9 cellular contexts compared by ENCODE assay signal in the genomic region with DNA sequence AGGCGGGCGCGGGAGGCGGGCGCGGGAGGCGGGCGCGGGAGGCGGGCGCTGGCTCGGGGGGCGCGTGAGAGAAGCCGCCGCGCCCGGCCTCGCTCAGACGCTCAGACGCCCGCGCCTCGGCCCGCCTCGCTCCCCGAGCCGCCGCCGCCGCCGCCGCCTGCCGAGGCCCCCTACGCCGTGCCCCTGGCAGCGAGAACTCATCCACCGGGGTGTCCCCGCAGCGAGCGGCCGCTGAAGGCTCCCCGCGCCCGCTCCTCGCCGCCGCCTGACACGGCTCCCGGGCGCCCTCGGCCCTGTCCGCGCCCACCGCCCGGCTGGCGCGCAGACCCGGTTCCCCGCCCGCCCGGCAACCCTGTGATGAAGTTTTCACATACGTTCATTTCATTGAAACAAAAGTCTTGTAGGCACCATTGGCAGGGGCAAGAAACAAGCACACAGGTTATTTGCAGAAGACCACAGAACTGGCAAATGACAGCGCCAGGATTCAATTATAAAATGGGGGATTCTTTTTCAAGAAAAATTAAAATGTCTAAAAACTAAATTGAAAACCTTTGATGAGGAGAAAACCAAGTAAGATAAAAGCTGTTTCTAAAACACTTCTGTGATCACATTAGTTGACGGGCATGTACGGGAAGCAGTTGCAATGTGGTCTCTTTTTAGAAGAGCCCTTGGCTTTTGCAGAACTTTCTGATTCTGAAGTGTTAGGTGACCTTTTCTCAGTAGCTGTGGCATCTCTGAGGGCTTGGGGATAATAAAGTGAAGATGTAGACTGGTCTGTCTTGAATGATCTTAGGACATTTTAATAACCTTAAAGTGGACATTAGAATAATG. TPM values are rescaled to one million over a fixed set of nuclear protein-coding genes. Genes with fewer than 3 reads are reported as not detected.
DNase-seq lines count a peak whose midpoint lies in the region; ATAC-seq, FAIRE-seq and TF ChIP-seq lines count a peak whose summit lies in the region.
"Had no signal": no experiment of that assay in that cellular context is flagged by ENCODE, and none has a peak within 500 bp of the region (broad histone marks: within the 10 kb centered on the region; RNA-seq: fewer than 3 reads in every experiment).

No MANE protein-coding gene starts in this region.

- H3K27me3 ChIP-seq in heart left ventricle (peaks cover 0 to 64% (median 11%) of the 10 kb centered on the region in 9 donors), small intestine (ENCODE audit: control insufficient read depth in 2 of 2, insufficient read depth in 2 of 2, low read length in 2 of 2) (peaks cover 0 to 16% of the 10 kb centered on the region in 2 donors)

- peak overlapping the region; percentile 7 for H3K4me3 Mint-ChIP-seq in T-helper 1 cell treated with Interleukin-12 subunit alpha and Interleukin-12 subunit beta and Interleukin-4 antibody, amounts not matched to agents 30 μg/mL and 1 μg/mL, for 36 hours
- H3K4me3 Mint-ChIP-seq in T-helper 17 cell, result peak overlapping the region; percentile 33

- H3K27ac ChIP-seq in heart left ventricle (no peak overlapping the region), small intestine (ENCODE audit: low read depth in 1 of 2, low read length in 1 of 2) (no peak overlapping the region)

- H3K36me3 Mint-ChIP-seq in T-helper 1 cell treated with Interleukin-12 subunit alpha and Interleukin-12 subunit beta and Interleukin-4 antibody, amounts not matched to agents 30 μg/mL and 1 μg/mL, for 36 hours (ENCODE audit: low read depth), result no peaks in the 10 kb centered on the region
- peaks cover 6% of the 10 kb centered on the region for H3K36me3 Mint-ChIP-seq in T-helper 17 cell (ENCODE audit: low read depth)

- H3K4me1 ChIP-seq in heart left ventricle (peaks cover 0 to 4% (median 0%) of the 10 kb centered on the region in 12 donors), small intestine (ENCODE audit: control insufficient read depth in 2 of 2, insufficient read depth in 1 of 2, low read depth in 1 of 2, low read length in 1 of 2) (no peaks in the 10 kb centered on the region)

- intact Hi-C loops in heart left ventricle (cut with DNase I), result no loop called here

- peak overlapping the region in 7 of 12 donors; percentile 26 to 48 (median 35) for H3K4me3 ChIP-seq in heart left ventricle
- peak overlapping the region; percentile 34 for H3K4me3 ChIP-seq in retinal pigment epithelial cell (ENCODE audit: low read length)
- peak overlapping the region in 1 of 2 donors; percentile 19 for H3K4me3 ChIP-seq in small intestine (ENCODE audit: low read depth in 1 of 2, low read length in 2 of 2)

- WGBS in heart left ventricle, 4 donors, result 3 to 9% (median 5%) methylated on average over 19 to 63 of the region's 66 CpGs
- 4 to 7% (median 5%) methylated on average over 37 to 55 of the region's 66 CpGs for WGBS in small intestine, 3 donors

- no peak for TF ChIP-seq POLR2A in heart left ventricle (IDR thresholded peaks at IDR 0.05)

- ATAC-seq in T-helper 17 cell, result no peak
- ATAC-seq in heart left ventricle, result peak in 1 of 4 donors; percentile 45
- ATAC-seq in HG03039 (IDR thresholded peaks at IDR 0.05; ENCODE audit: unreplicated experiment), result no peak
- no peak for ATAC-seq in GM18520 (IDR thresholded peaks at IDR 0.05; ENCODE audit: unreplicated experiment)

- H3K36me3 ChIP-seq in heart left ventricle, result no peaks in the 10 kb centered on the region
- no peaks in the 10 kb centered on the region for H3K36me3 ChIP-seq in small intestine (ENCODE audit: control insufficient read depth in 2 of 2, insufficient read depth in 2 of 2, low read length in 2 of 2)

- H3K27ac Mint-ChIP-seq in T-helper 1 cell treated with Interleukin-12 subunit alpha and Interleukin-12 subunit beta and Interleukin-4 antibody, amounts not matched to agents 30 μg/mL and 1 μg/mL, for 36 hours, result no peak overlapping the region
- H3K27ac Mint-ChIP-seq in T-helper 17 cell, result no peak overlapping the region

- peaks cover 8% of the 10 kb centered on the region for H3K4me1 Mint-ChIP-seq in T-helper 1 cell treated with Interleukin-12 subunit alpha and Interleukin-12 subunit beta and Interleukin-4 antibody, amounts not matched to agents 30 μg/mL and 1 μg/mL, for 36 hours (ENCODE audit: low read depth)
- peaks cover 5% of the 10 kb centered on the region for H3K4me1 Mint-ChIP-seq in T-helper 17 cell

- no peak for FAIRE-seq in small intestine (lab: Jason Lieb, UNC)

- TF ChIP-seq CTCF in heart left ventricle (IDR thresholded peaks at IDR 0.05) (no peak), retinal pigment epithelial cell (conservative IDR thresholded peaks at IDR 0.05; ENCODE audit: low read depth, low read length) (no peak)

- DNase-seq in T-helper 1 cell (no peak), T-helper 17 cell (no peak), heart left ventricle (no peak), retinal pigment epithelial cell (ENCODE audit: low read depth) (no peak), small intestine (no peak)
- DNase-seq: stimulated activated CD8-positive, alpha-beta memory T cell treated with anti-CD3 and anti-CD28 coated beads, Interleukin-4, amount 100 ng/mL, for 48 hours had no signal

- peaks cover 78% of the 10 kb centered on the region for H3K27me3 Mint-ChIP-seq in T-helper 1 cell treated with Interleukin-12 subunit alpha and Interleukin-12 subunit beta and Interleukin-4 antibody, amounts not matched to agents 30 μg/mL and 1 μg/mL, for 36 hours (ENCODE audit: low read depth)
- H3K27me3 Mint-ChIP-seq in T-helper 17 cell, result peaks cover 81% of the 10 kb centered on the region

- H3K9me3 Mint-ChIP-seq in T-helper 1 cell treated with Interleukin-12 subunit alpha and Interleukin-12 subunit beta and Interleukin-4 antibody, amounts not matched to agents 30 μg/mL and 1 μg/mL, for 36 hours, result no peaks in the 10 kb centered on the region

- no peaks in the 10 kb centered on the region for H3K9me3 ChIP-seq in T-helper 17 cell (ENCODE audit: control insufficient read depth, low read length, poor library complexity, severe bottlenecking)
- no peaks in the 10 kb centered on the region for H3K9me3 ChIP-seq in heart left ventricle
- no peaks in the 10 kb centered on the region for H3K9me3 ChIP-seq in small intestine (ENCODE audit: control insufficient read depth, low read depth)

RNA-seq across cellular contexts. Expression of a gene that starts 50.5 kb away (rescaled TPM):
- not detected for total RNA-seq in T-helper 17 cell
- total RNA-seq in heart left ventricle, result 100 to 1,000 TPM in 4 of 9 donors, 10 to 100 TPM in 2, 1 to 10 TPM in 3; 5.5 to 835 (median 94.9) TPM
- 100 to 1,000 TPM; 106 to 831 TPM for polyA plus RNA-seq in heart left ventricle
- 1 to 10 TPM in 2 of 3 donors, under 1 TPM in 1; 0.04 to 6.8 (median 3.8) TPM for polyA plus RNA-seq in small intestine

Comparison
In these comparisons a context has a peak if more than half of its experiments do, and no peak if none do; other contexts are left out.
1. RNA of a gene that starts 50.5 kb away (total RNA-seq): 5.5 to 835 TPM in heart left ventricle; not detected in T-helper 17 cell; every median in the first group is over 4 times any median in the second.